ENCODE assay signal across 8 cellular contexts in genomic region chr7:42932861-42933591, GRCh38. TPM values are rescaled to one million over a fixed set of nuclear protein-coding genes. Genes with fewer than 3 reads are reported as not detected.
DNase-seq lines count a peak whose midpoint lies in the region; ATAC-seq, FAIRE-seq and TF ChIP-seq lines count a peak whose summit lies in the region.

No MANE protein-coding gene starts in this region.

- no peaks in the 10 kb centered on the region for H3K9me1 ChIP-seq in keratinocyte (ENCODE audit: control insufficient read depth, extremely low read depth, insufficient read depth, low read length)

- H3K4me3 Mint-ChIP-seq in stimulated activated naive CD8-positive, alpha-beta T cell treated with anti-CD3 and anti-CD28 coated beads, Interleukin-15, amount 100 ng/mL, for 72 hours = peak overlapping the region; percentile 97 to 99

- peaks cover 59% of the 10 kb centered on the region for H3K4me1 Mint-ChIP-seq in stimulated activated naive CD8-positive, alpha-beta T cell treated with anti-CD3 and anti-CD28 coated beads, Interleukin-15, amount 100 ng/mL, for 72 hours

- DNase-seq in GM06990 (ENCODE audit: extremely low read depth, insufficient read length) = no peak
- DNase-seq in M059J (ENCODE audit: low read depth) = peak; percentile 48
- no peak for DNase-seq in ascending aorta (ENCODE audit: low spot score in 2 of 2)
- no peak for DNase-seq in keratinocyte (ENCODE audit: low read depth, low spot score)
- no peak for DNase-seq in stimulated activated naive CD8-positive, alpha-beta T cell treated with anti-CD3 and anti-CD28 coated beads, Interleukin-15, amount 100 ng/mL, for 72 hours
- no peak for DNase-seq in hippocampal formation (lab: John Stamatoyannopoulos, UW)

- H3K36me3 ChIP-seq in GM06990 (ENCODE audit: control insufficient read depth, insufficient read depth, low read length) = peaks cover 4% of the 10 kb centered on the region; the same call in 1 of the 2 replicates
- peaks cover 16 to 25% of the 10 kb centered on the region in 2 donors for H3K36me3 ChIP-seq in ascending aorta
- H3K36me3 ChIP-seq in keratinocyte (ENCODE audit: control insufficient read depth in 2 of 2, extremely low read depth in 1 of 2, insufficient read depth in 2 of 2, low read length in 2 of 2) = peaks cover 7 to 12% of the 10 kb centered on the region in 2 experiments

- H3K9me3 ChIP-seq in ascending aorta = no peaks in the 10 kb centered on the region
- no peaks in the 10 kb centered on the region for H3K9me3 ChIP-seq in keratinocyte (ENCODE audit: control insufficient read depth, low read depth, low read length)

- H3K4me2 ChIP-seq in keratinocyte (ENCODE audit: control insufficient read depth, extremely low read depth, insufficient read depth, low read depth, low read length) = peak overlapping the region; percentile 87

- H3K79me2 ChIP-seq in keratinocyte (ENCODE audit: control insufficient read depth, insufficient read depth, low read length) = peaks cover 78% of the 10 kb centered on the region

- H3K27ac Mint-ChIP-seq in stimulated activated naive CD8-positive, alpha-beta T cell treated with anti-CD3 and anti-CD28 coated beads, Interleukin-15, amount 100 ng/mL, for 72 hours = peak overlapping the region; percentile 100

- H3K4me3 ChIP-seq in GM06990 (replicated peaks; ENCODE audit: low read depth, low read length) (peak overlapping the region; percentile 100), ascending aorta (peak overlapping the region; percentile 89 to 94), keratinocyte (ENCODE audit: control insufficient read depth in 2 of 3, extremely low read depth in 1 of 3, insufficient read depth in 2 of 3, low read depth in 1 of 3, low read length in 3 of 3) (peak overlapping the region; percentile 95 to 98 (median 98))

- peaks cover 4 to 25% of the 10 kb centered on the region in 2 donors for H3K4me1 ChIP-seq in ascending aorta
- H3K4me1 ChIP-seq in keratinocyte (ENCODE audit: control insufficient read depth, extremely low read depth, insufficient read depth, low read length) = peaks cover 21% of the 10 kb centered on the region

- intact Hi-C loops in ascending aorta (cut with DNase I) = loop anchor here (1.0 to 10.0 kb wide), 5 partner anchors 21 to 792 kb away; partner anchors contain the start of genes C7orf25, COA1, HECW1 and STK17A

- H3K9ac ChIP-seq in keratinocyte (ENCODE audit: control insufficient read depth, extremely low read depth, insufficient read depth, low read length) = peak overlapping the region; percentile 99

- dilution Hi-C loops in keratinocyte (cut with MboI; ENCODE audit: extremely low pct_ligation_motif_present, low sequenced_read_pairs) = no loop called here

- H3K27me3 Mint-ChIP-seq in stimulated activated naive CD8-positive, alpha-beta T cell treated with anti-CD3 and anti-CD28 coated beads, Interleukin-15, amount 100 ng/mL, for 72 hours = no peaks in the 10 kb centered on the region

- peak; percentile 36 for FAIRE-seq in keratinocyte (lab: Jason Lieb, UNC)

- peak; percentile 24 for ATAC-seq in stimulated activated naive CD8-positive, alpha-beta T cell treated with anti-CD3 and anti-CD28 coated beads, Interleukin-15, amount 100 ng/mL, for 72 hours
- ATAC-seq in GM18519 (IDR thresholded peaks at IDR 0.05; ENCODE audit: low FRiP score, unreplicated experiment) = no peak
- no peak for ATAC-seq in GM18517 (IDR thresholded peaks at IDR 0.05; ENCODE audit: unreplicated experiment)

- H2AFZ ChIP-seq in keratinocyte (ENCODE audit: control insufficient read depth, low read length) = peak overlapping the region; percentile 78

- no peaks in the 10 kb centered on the region for H4K20me1 ChIP-seq in keratinocyte (ENCODE audit: control insufficient read depth, extremely low read depth, insufficient read depth, low read length)

- no peaks in the 10 kb centered on the region for H3K27me3 ChIP-seq in GM06990 (replicated peaks; ENCODE audit: control insufficient read depth, insufficient read depth, low read length)
- H3K27me3 ChIP-seq in ascending aorta = no peaks in the 10 kb centered on the region
- H3K27me3 ChIP-seq in keratinocyte (ENCODE audit: control insufficient read depth, extremely low read depth, insufficient read depth, low read length) = no peaks in the 10 kb centered on the region

- H3K27ac ChIP-seq in ascending aorta = peak overlapping the region; percentile 58 to 87
- H3K27ac ChIP-seq in keratinocyte (ENCODE audit: control insufficient read depth, insufficient read depth, low read length) = peak overlapping the region; percentile 97

- no peak for TF ChIP-seq CTCF in GM06990 (IDR thresholded peaks at IDR 0.05; ENCODE audit: insufficient read depth, low read length, poor library complexity, severe bottlenecking)
- no peak for TF ChIP-seq CTCF in ascending aorta (IDR thresholded peaks at IDR 0.05)
- TF ChIP-seq CTCF in keratinocyte (optimal IDR thresholded peaks at IDR 0.05 in 1 of 3, IDR thresholded peaks at IDR 0.05 in 1 of 3, conservative IDR thresholded peaks at IDR 0.05 in 1 of 3; ENCODE audit: extremely low read depth in 1 of 3, insufficient read depth in 2 of 3, low read length in 3 of 3) = no peak

- no peaks in the 10 kb centered on the region for H3K9me3 Mint-ChIP-seq in stimulated activated naive CD8-positive, alpha-beta T cell treated with anti-CD3 and anti-CD28 coated beads, Interleukin-15, amount 100 ng/mL, for 72 hours

RNA-seq across cellular contexts. Expression of gene MRPL32, which starts 0.8 kb away (rescaled TPM):
- 76.2 and 89.5 TPM in 2 replicates for total RNA-seq in M059J (2014; rRNA removed; shearing (Covaris generic))
- total RNA-seq in ascending aorta = 24.3 TPM
- 55.7 to 86.1 TPM (median 81.1 TPM) in 3 replicates for polyA plus RNA-seq in keratinocyte
- polyA plus RNA-seq in keratinocyte (2011; ENCODE audit: low read depth) = 154 TPM
- 62.7 and 86.1 TPM in 2 replicates for polyA plus RNA-seq in keratinocyte (2011; cell fraction: cytosol; rRNA removed)
- 76.8 and 103 TPM in 2 replicates for polyA plus RNA-seq in keratinocyte (2011; cell fraction: nucleus; rRNA removed)
- 63.5 and 65.1 TPM in 2 replicates for polyA plus RNA-seq in keratinocyte (2012; ENCODE audit: low replicate concordance)
- 7.0 to 22.2 TPM (median 11.7 TPM) in 3 replicates for polyA minus RNA-seq in keratinocyte
- polyA minus RNA-seq in keratinocyte (2011; cell fraction: cytosol; rRNA and poly(A)+ RNA removed) = 23.0 TPM
- polyA minus RNA-seq in keratinocyte (2011; cell fraction: nucleus; rRNA and poly(A)+ RNA removed) = 7.6 and 16.0 TPM in 2 replicates

RNA-seq across cellular contexts. Expression of gene PSMA2, which starts 1.1 kb away (rescaled TPM):
- total RNA-seq in M059J (2014; rRNA removed; shearing (Covaris generic)) = 306 and 309 TPM in 2 replicates
- total RNA-seq in ascending aorta = 61.4 TPM
- polyA plus RNA-seq in keratinocyte = 112 to 251 TPM (median 135 TPM) in 3 replicates
- 32.6 TPM for polyA plus RNA-seq in keratinocyte (2011; ENCODE audit: low read depth)
- 115 and 225 TPM in 2 replicates for polyA plus RNA-seq in keratinocyte (2011; cell fraction: cytosol; rRNA removed)
- polyA plus RNA-seq in keratinocyte (2011; cell fraction: nucleus; rRNA removed) = 55.7 and 103 TPM in 2 replicates
- polyA plus RNA-seq in keratinocyte (2012; ENCODE audit: low replicate concordance) = 134 and 135 TPM in 2 replicates
- polyA minus RNA-seq in keratinocyte = 0.30 to 33.5 TPM (median 16.4 TPM) in 3 replicates
- polyA minus RNA-seq in keratinocyte (2011; cell fraction: cytosol; rRNA and poly(A)+ RNA removed) = 21.7 TPM
- 6.0 and 8.7 TPM in 2 replicates for polyA minus RNA-seq in keratinocyte (2011; cell fraction: nucleus; rRNA and poly(A)+ RNA removed)

RNA-seq across cellular contexts. Expression of gene C7orf25, which starts 21.2 kb away (rescaled TPM):
- 8.2 and 15.5 TPM in 2 replicates for total RNA-seq in M059J (2014; rRNA removed; shearing (Covaris generic))
- total RNA-seq in ascending aorta = 0.75 TPM
- 3.1 to 7.4 TPM (median 4.4 TPM) in 3 replicates for polyA plus RNA-seq in keratinocyte
- polyA plus RNA-seq in keratinocyte (2011; ENCODE audit: low read depth) = 0.74 TPM
- polyA plus RNA-seq in keratinocyte (2011; cell fraction: cytosol; rRNA removed) = 2.9 and 5.3 TPM in 2 replicates
- 4.2 TPM in 2 replicates for polyA plus RNA-seq in keratinocyte (2011; cell fraction: nucleus; rRNA removed)
- 2.2 and 5.4 TPM in 2 replicates for polyA plus RNA-seq in keratinocyte (2012; ENCODE audit: low replicate concordance)
- 0.49 to 1.9 TPM in 2 of 3 replicates, not detected in the other for polyA minus RNA-seq in keratinocyte
- polyA minus RNA-seq in keratinocyte (2011; cell fraction: cytosol; rRNA and poly(A)+ RNA removed) = 5.6 TPM
- 2.1 and 3.2 TPM in 2 replicates for polyA minus RNA-seq in keratinocyte (2011; cell fraction: nucleus; rRNA and poly(A)+ RNA removed)
